Comparison of ENCODE assay signal across 17 cellular contexts in the genomic region with DNA sequence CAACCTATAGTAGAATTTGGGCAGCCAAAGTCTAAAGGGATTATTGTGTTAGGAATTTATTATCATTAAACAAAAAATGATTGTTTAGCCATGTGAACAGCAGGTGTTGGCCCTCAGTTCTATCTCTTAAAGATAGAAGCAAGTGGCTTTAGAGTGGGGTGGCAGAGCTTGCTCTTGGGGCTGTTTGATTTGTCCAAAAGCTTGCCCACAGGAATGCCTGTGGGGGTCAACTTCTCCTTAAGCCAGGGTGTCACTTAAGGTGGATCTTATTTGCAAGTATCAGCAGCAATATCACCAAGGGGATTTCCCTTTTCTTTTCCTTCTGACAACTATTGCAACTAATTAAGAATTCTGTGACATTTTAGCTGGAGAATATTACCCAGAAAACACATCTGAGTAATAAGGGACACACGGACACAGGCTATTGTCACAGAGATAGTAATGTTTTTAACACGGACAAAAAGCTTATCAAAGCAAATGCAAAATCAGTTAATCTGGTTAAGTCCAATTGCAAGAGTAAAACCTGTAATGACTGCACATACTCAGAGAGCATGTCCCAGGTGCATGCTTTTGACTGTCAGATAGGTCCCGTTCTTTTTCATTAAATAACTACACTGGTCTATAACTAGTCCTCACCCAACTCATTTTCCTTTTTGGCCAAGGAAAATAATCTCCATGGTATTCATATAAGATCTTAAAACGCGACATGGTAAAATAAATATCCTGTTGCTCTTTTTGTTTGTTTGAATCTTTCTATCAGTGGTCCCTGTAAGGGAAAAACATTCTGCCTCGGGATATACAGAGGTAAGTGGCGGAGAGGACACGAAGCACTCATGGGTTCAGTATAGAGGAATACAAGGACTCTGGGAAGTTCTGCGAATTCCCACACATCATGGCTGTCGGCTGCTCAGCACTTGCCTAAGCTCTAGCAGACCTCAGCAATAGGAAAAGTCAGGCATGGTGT.
DNase-seq lines count a peak whose midpoint lies in the region; ATAC-seq and TF ChIP-seq lines count a peak whose summit lies in the region.
"Had no signal": no experiment of that assay in that cellular context is flagged by ENCODE, and none has a peak within 500 bp of the region (broad histone marks: within the 10 kb centered on the region; RNA-seq: fewer than 3 reads in every experiment).

No MANE protein-coding gene starts in this region.

- TF ChIP-seq CTCF in right atrium auricular region (IDR thresholded peaks at IDR 0.05) = no peak
- TF ChIP-seq CTCF in sigmoid colon (IDR thresholded peaks at IDR 0.05) = no peak
- TF ChIP-seq CTCF in vagina (IDR thresholded peaks at IDR 0.05) = no peak
- no peak for TF ChIP-seq CTCF in A673 (conservative IDR thresholded peaks at IDR 0.05; ENCODE audit: low read depth, low read length)

- TF ChIP-seq EP300 in sigmoid colon (IDR thresholded peaks at IDR 0.05) = no peak

- H3K4me1 ChIP-seq in right atrium auricular region (peaks cover 0 to 30% of the 10 kb centered on the region in 2 donors), right cardiac atrium (ENCODE audit: control insufficient read depth, insufficient read depth, low read length) (peaks cover 21% of the 10 kb centered on the region), sigmoid colon (peaks cover 0 to 28% (median 16%) of the 10 kb centered on the region in 4 donors), vagina (peaks cover 25% of the 10 kb centered on the region), A673 (ENCODE audit: insufficient read depth, low read length, poor library complexity, severe bottlenecking) (no peaks in the 10 kb centered on the region)

- peak overlapping the region; percentile 87 for H3K27ac Mint-ChIP-seq in activated T-helper 17 cell treated with anti-CD3 and anti-CD28 coated beads, Interleukin-2, amount 50 U/mL, for 72 hours

- WGBS in right cardiac atrium = 81% methylated on average over 10 of the region's 10 CpGs
- WGBS in sigmoid colon, 2 donors = 87 to 92% methylated on average over 10 of the region's 10 CpGs

- H3K27me3 Mint-ChIP-seq in activated T-helper 17 cell treated with anti-CD3 and anti-CD28 coated beads, Interleukin-2, amount 50 U/mL, for 72 hours = no peaks in the 10 kb centered on the region
- H3K27me3 Mint-ChIP-seq: CD4-positive, CD25-positive, alpha-beta regulatory T cell; central memory CD8-positive, alpha-beta T cell had no signal

- H3K4me3 Mint-ChIP-seq in activated T-helper 17 cell treated with anti-CD3 and anti-CD28 coated beads, Interleukin-2, amount 50 U/mL, for 72 hours = peak overlapping the region; percentile 52
- H3K4me3 Mint-ChIP-seq: CD4-positive, CD25-positive, alpha-beta regulatory T cell; central memory CD8-positive, alpha-beta T cell had no signal

- BruUV-seq in A673 (replicated peaks; lab: Mats Ljungman, UMichigan) = no TSS peak

- intact Hi-C loops in right cardiac atrium (cut with DNase I) (no loop called here), sigmoid colon (cut with DNase I) (no loop called here), vagina (cut with DNase I) (loop anchor here (10.0 kb wide), 1 partner anchor 79 kb away; no protein-coding TSS in a partner anchor), A673 (cut with micrococcal nuclease; ENCODE audit: unreplicated experiment) (no loop called here)

- CTCF ChIA-PET in A673 (lab: Charles Lee) = no interaction called here

- H3K9me3 ChIP-seq in right atrium auricular region = no peaks in the 10 kb centered on the region
- no peaks in the 10 kb centered on the region for H3K9me3 ChIP-seq in right cardiac atrium (ENCODE audit: control insufficient read depth, low read length)
- no peaks in the 10 kb centered on the region for H3K9me3 ChIP-seq in sigmoid colon
- H3K9me3 ChIP-seq in vagina = no peaks in the 10 kb centered on the region
- no peaks in the 10 kb centered on the region for H3K9me3 ChIP-seq in A673 (ENCODE audit: low read depth, low read length, poor library complexity, severe bottlenecking)

- POLR2A ChIA-PET in A673 (lab: Charles Lee; ENCODE audit: low non-redundant PET) = no interaction called here

- no peaks in the 10 kb centered on the region for H3K9me3 Mint-ChIP-seq in activated T-helper 17 cell treated with anti-CD3 and anti-CD28 coated beads, Interleukin-2, amount 50 U/mL, for 72 hours
- H3K9me3 Mint-ChIP-seq: central memory CD8-positive, alpha-beta T cell had no signal

- H3K4me1 Mint-ChIP-seq in activated T-helper 17 cell treated with anti-CD3 and anti-CD28 coated beads, Interleukin-2, amount 50 U/mL, for 72 hours = peaks cover 23% of the 10 kb centered on the region
- H3K4me1 Mint-ChIP-seq: central memory CD8-positive, alpha-beta T cell had no signal

- DNase-seq in right atrium auricular region (ENCODE audit: low spot score) (no peak), right cardiac atrium (no peak), sigmoid colon (no peak), vagina (ENCODE audit: extremely low spot score in 2 of 2) (no peak), islet precursor cell (no peak), A673 (ENCODE audit: low spot score) (no peak)
- DNase-seq: activated naive CD4-positive, alpha-beta T cell treated with Interleukin-2 at 50 U/mL for 16 hours; aorta; CD4-positive, CD25-positive, alpha-beta regulatory T cell; GOT3; hippocampal formation; NCI-H1436; NCI-H510A treated with DMSO at 0.1 percent for 48 hours; nucleus accumbens; stimulated activated CD4-positive, alpha-beta T cell treated with anti-CD3 and anti-CD28 coated beads, Interleukin-4, amount 100 ng/mL, for 24 hours had no signal

- H3K27ac ChIP-seq in right atrium auricular region = peak overlapping the region; percentile 41 to 62
- no peak overlapping the region for H3K27ac ChIP-seq in right cardiac atrium (ENCODE audit: low read length)
- H3K27ac ChIP-seq in sigmoid colon = peak overlapping the region; percentile 30 to 71 (median 60)
- peak overlapping the region; percentile 78 for H3K27ac ChIP-seq in vagina
- H3K27ac ChIP-seq in A673 (ENCODE audit: low read depth, low read length, poor library complexity, severe bottlenecking) = no peak overlapping the region

- TF ChIP-seq POLR2A in sigmoid colon (IDR thresholded peaks at IDR 0.05) = no peak
- TF ChIP-seq POLR2A in vagina (IDR thresholded peaks at IDR 0.05) = no peak

- no peak for ATAC-seq in right cardiac atrium
- peak; percentile 53 for ATAC-seq in activated T-helper 17 cell treated with anti-CD3 and anti-CD28 coated beads, Interleukin-2, amount 50 U/mL, for 72 hours (replicated peaks)

- H3K27me3 ChIP-seq in right atrium auricular region (no peaks in the 10 kb centered on the region), right cardiac atrium (ENCODE audit: control insufficient read depth, insufficient read depth) (no peaks in the 10 kb centered on the region), sigmoid colon (no peaks in the 10 kb centered on the region), vagina (no peaks in the 10 kb centered on the region), A673 (replicated peaks; ENCODE audit: insufficient read depth, low read depth, low read length, poor library complexity) (no peaks in the 10 kb centered on the region)

- no peaks in the 10 kb centered on the region for H3K36me3 Mint-ChIP-seq in activated T-helper 17 cell treated with anti-CD3 and anti-CD28 coated beads, Interleukin-2, amount 50 U/mL, for 72 hours (ENCODE audit: low read depth)
- H3K36me3 Mint-ChIP-seq: CD4-positive, CD25-positive, alpha-beta regulatory T cell had no signal

- H3K4me3 ChIP-seq in right atrium auricular region (no peak overlapping the region), right cardiac atrium (ENCODE audit: low read length) (no peak overlapping the region), sigmoid colon (no peak overlapping the region), vagina (no peak overlapping the region), A673 (ENCODE audit: low read depth, low read length, poor library complexity, severe bottlenecking) (no peak overlapping the region)

- H3K36me3 ChIP-seq in right atrium auricular region (no peaks in the 10 kb centered on the region), sigmoid colon (no peaks in the 10 kb centered on the region), vagina (no peaks in the 10 kb centered on the region), A673 (ENCODE audit: insufficient read depth, low read length, poor library complexity, severe bottlenecking) (no peaks in the 10 kb centered on the region)

Comparison
In these comparisons a context has a peak if more than half of its experiments do, and no peak if none do; other contexts are left out.
1. H3K27ac ChIP-seq: peak in right atrium auricular region (2 of 2), sigmoid colon (4 of 4) and vagina (single experiment); none in right cardiac atrium (single experiment) and A673 (single experiment).